11 cellular contexts compared by ENCODE assay signal in the genomic region with DNA sequence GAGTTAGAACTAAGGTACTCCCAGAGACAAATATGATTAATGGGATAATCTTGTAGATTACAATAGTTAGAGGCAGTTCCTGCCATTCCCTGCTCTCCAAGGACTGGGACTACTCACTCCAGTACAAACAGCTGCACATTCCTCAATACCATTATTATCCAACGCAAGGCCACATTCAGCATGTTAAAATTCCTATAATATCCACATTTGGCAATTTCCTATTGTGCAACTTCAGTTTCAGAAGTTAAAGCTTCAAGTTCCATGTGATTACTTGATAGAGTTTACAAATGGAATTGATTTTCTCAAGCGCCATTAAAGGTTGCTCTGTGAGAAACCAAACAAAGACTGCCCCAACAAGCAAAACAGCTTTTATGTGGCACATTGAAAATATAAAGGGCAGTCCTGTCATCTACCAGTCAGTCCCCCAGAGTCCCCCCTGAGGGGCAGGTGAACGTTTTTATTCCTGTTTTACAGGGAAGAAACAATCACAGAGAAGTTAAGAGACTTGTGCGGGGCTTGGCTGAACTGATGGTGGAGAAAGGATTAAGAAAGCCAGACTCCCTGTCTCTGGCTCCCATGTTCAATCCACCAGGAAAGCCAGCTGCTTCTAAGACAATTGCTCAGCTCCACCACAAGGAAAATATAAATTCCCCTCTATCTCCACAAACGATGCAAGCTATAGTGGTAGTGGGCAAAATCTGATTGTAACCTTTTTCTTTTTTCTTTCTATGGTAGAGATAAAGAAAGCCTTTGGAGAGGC.
A peak's percentile ranks its signal among the peaks of the same experiment; 100 is the strongest.
DNase-seq lines count a peak whose midpoint lies in the region; ATAC-seq and TF ChIP-seq lines count a peak whose summit lies in the region.
"Had no signal": no experiment of that assay in that cellular context is flagged by ENCODE, and none has a peak within 500 bp of the region (broad histone marks: within the 10 kb centered on the region; RNA-seq: fewer than 3 reads in every experiment).

No MANE protein-coding gene starts in this region.

- H3K4me1 ChIP-seq in gastroesophageal sphincter (no peaks in the 10 kb centered on the region), spleen (peaks cover 0 to 28% (median 12%) of the 10 kb centered on the region in 6 donors)

- intact Hi-C loops in spleen (cut with DNase I; ENCODE audit: low total_unique reads) = no loop called here

- H3K4me3 ChIP-seq in WERI-Rb-1 (ENCODE audit: low read depth, low read length) = no peak overlapping the region
- H3K4me3 ChIP-seq in gastroesophageal sphincter = no peak overlapping the region
- no peak overlapping the region for H3K4me3 ChIP-seq in spleen

- peak overlapping the region; percentile 32 for H3K27ac ChIP-seq in WERI-Rb-1
- no peak overlapping the region for H3K27ac ChIP-seq in gastroesophageal sphincter
- peak overlapping the region in 6 of 8 donors; percentile 4 to 57 (median 34) for H3K27ac ChIP-seq in spleen

- no peak for TF ChIP-seq EP300 in gastroesophageal sphincter (IDR thresholded peaks at IDR 0.05)

- TF ChIP-seq CTCF in WERI-Rb-1 (IDR thresholded peaks at IDR 0.05; ENCODE audit: low read depth, low read length) (no peak), gastroesophageal sphincter (IDR thresholded peaks at IDR 0.05) (no peak), spleen (IDR thresholded peaks at IDR 0.05 in 8 of 11, conservative IDR thresholded peaks at IDR 0.05 in 3 of 11) (no peak)

- H3K36me3 ChIP-seq in WERI-Rb-1 = no peaks in the 10 kb centered on the region
- no peaks in the 10 kb centered on the region for H3K36me3 ChIP-seq in gastroesophageal sphincter
- H3K36me3 ChIP-seq in spleen = no peaks in the 10 kb centered on the region

- H3K27me3 ChIP-seq in WERI-Rb-1 (ENCODE audit: insufficient read depth, low read depth, severe bottlenecking) = no peaks in the 10 kb centered on the region
- no peaks in the 10 kb centered on the region for H3K27me3 ChIP-seq in gastroesophageal sphincter
- no peaks in the 10 kb centered on the region for H3K27me3 ChIP-seq in spleen (replicated peaks in 1 of 7)

- no peak for TF ChIP-seq POLR2A in gastroesophageal sphincter (IDR thresholded peaks at IDR 0.05)
- TF ChIP-seq POLR2A in spleen (IDR thresholded peaks at IDR 0.05) = no peak

- DNase-seq in NOMO-1 treated with DMSO at 0.1 percent for 48 hours (lab: John Stamatoyannopoulos, UW; ENCODE audit: unreplicated experiment) = peak; percentile 12
- DNase-seq in NOMO-1 treated with dmso at 0.1 percent for 144 hours (lab: John Stamatoyannopoulos, UW; ENCODE audit: unreplicated experiment) = no peak
- peak; percentile 26 for DNase-seq in WERI-Rb-1
- no peak for DNase-seq in spleen
- DNase-seq: ACHN; naive thymus-derived CD4-positive, alpha-beta T cell; NCI-H1092 had no signal

- WGBS in gastroesophageal sphincter (ENCODE audit: low coverage in 1 of 2), 2 donors = 64 to 77% methylated on average over 5 of the region's 5 CpGs
- WGBS in spleen, 5 donors = 70 to 83% (median 75%) methylated on average over 5 of the region's 5 CpGs

- no peaks in the 10 kb centered on the region for H3K9me3 ChIP-seq in WERI-Rb-1 (ENCODE audit: severe bottlenecking)
- H3K9me3 ChIP-seq in gastroesophageal sphincter = no peaks in the 10 kb centered on the region
- no peaks in the 10 kb centered on the region for H3K9me3 ChIP-seq in spleen

- ATAC-seq in gastroesophageal sphincter (peak; percentile 80), GM19467 (IDR thresholded peaks at IDR 0.05; ENCODE audit: unreplicated experiment) (no peak), HG02642 (IDR thresholded peaks at IDR 0.05; ENCODE audit: poor library complexity, unreplicated experiment) (no peak), HG02610 (IDR thresholded peaks at IDR 0.05; ENCODE audit: unreplicated experiment) (no peak)
- ATAC-seq: naive thymus-derived CD4-positive, alpha-beta T cell had no signal

Comparison
In these comparisons a context has a peak if more than half of its experiments do, and no peak if none do; other contexts are left out.
1. DNase-seq: peak in NOMO-1 treated with DMSO at 0.1 percent for 48 hours (single experiment) and WERI-Rb-1 (single experiment); none in NOMO-1 treated with dmso at 0.1 percent for 144 hours (single experiment) and spleen (single experiment).
2. H3K27ac ChIP-seq: peak in WERI-Rb-1 (single experiment) and spleen (6 of 8); none in gastroesophageal sphincter (0 of 4).